Comparison of ENCODE assay signal across 18 cellular contexts in genomic region chrX:148043456-148043855, GRCh38.
A peak's percentile ranks its signal among the peaks of the same experiment; 100 is the strongest.
DNase-seq lines count a peak whose midpoint lies in the region; ATAC-seq, FAIRE-seq and TF ChIP-seq lines count a peak whose summit lies in the region.
"Had no signal": no experiment of that assay in that cellular context is flagged by ENCODE, and none has a peak within 500 bp of the region (broad histone marks: within the 10 kb centered on the region; RNA-seq: fewer than 3 reads in every experiment).

No MANE protein-coding gene starts in this region.

- CTCF ChIA-PET in OCI-LY7 (lab: Charles Lee; ENCODE audit: unreplicated experiment): no interaction called here

- H3K79me2 ChIP-seq in OCI-LY7 (ENCODE audit: insufficient read depth, low read depth, low read length): no peaks in the 10 kb centered on the region

- DNase-seq in stimulated activated CD4-positive, alpha-beta T cell treated with anti-CD3 and anti-CD28 coated beads, Interleukin-1b, Interleukin-23, amount 100 ng/mL, for 48 hours: peak; percentile 2
- DNase-seq in stimulated activated CD4-positive, alpha-beta T cell treated with anti-CD3 and anti-CD28 coated beads, Interleukin-2, amount 100 ng/mL, for 24 hours: no peak
- DNase-seq in RKO (ENCODE audit: low spot score) (peak; percentile 54), fibroblast of mammary gland (ENCODE audit: low read depth) (peak; percentile 73), urothelium cell line (ENCODE audit: low spot score) (peak; percentile 1), OCI-LY7 (ENCODE audit: low spot score) (no peak)
- DNase-seq: caudate nucleus, NCI-H1105, NCI-H2227 treated with DMSO at 0.1 percent for 48 hours, nucleus accumbens had no signal

- TF ChIP-seq CTCF in fibroblast of mammary gland (conservative IDR thresholded peaks at IDR 0.05; ENCODE audit: control insufficient read depth, insufficient read depth, low read depth, low read length): no peak
- no peak for TF ChIP-seq CTCF in OCI-LY7 (conservative IDR thresholded peaks at IDR 0.05; ENCODE audit: low read length)

- POLR2A ChIA-PET in OCI-LY7 (lab: Charles Lee): no interaction called here

- no peaks in the 10 kb centered on the region for H3K36me3 ChIP-seq in OCI-LY7 (ENCODE audit: insufficient read depth, low read length)

- no peaks in the 10 kb centered on the region for H3K4me1 ChIP-seq in OCI-LY7 (ENCODE audit: insufficient read depth, low read length, poor library complexity, severe bottlenecking)

- no peak overlapping the region for H3K4me2 ChIP-seq in OCI-LY7 (ENCODE audit: low read length)

- intact Hi-C loops in OCI-LY7 (cut with micrococcal nuclease; ENCODE audit: unreplicated experiment): loop anchor here (10.0 kb wide), 1 partner anchor 1031 kb away; no protein-coding TSS in a partner anchor

- ATAC-seq in GM18873 (IDR thresholded peaks at IDR 0.05; ENCODE audit: low FRiP score, unreplicated experiment) (no peak), GM21825 (IDR thresholded peaks at IDR 0.05; ENCODE audit: unreplicated experiment) (no peak)
- ATAC-seq: stimulated activated memory B cell treated with anti-CD40 and anti-IgM and Interleukin-4, amounts not matched to agents 10 μg/mL and 1 μg/mL and 100 μg/mL, for 72 hours had no signal

- H3K4me3 ChIP-seq in fibroblast of mammary gland (ENCODE audit: control insufficient read depth, low read depth, low read length): no peak overlapping the region
- H3K4me3 ChIP-seq in OCI-LY7 (ENCODE audit: low read depth, low read length, poor library complexity, severe bottlenecking): no peak overlapping the region
- H3K4me3 ChIP-seq: SK-N-MC had no signal

- no peak overlapping the region for H3K27ac ChIP-seq in OCI-LY7 (ENCODE audit: low read depth, low read length, poor library complexity, severe bottlenecking)
- H3K27ac ChIP-seq: SK-N-MC had no signal

- H4K20me1 ChIP-seq in OCI-LY7 (ENCODE audit: insufficient read depth, low read length): no peaks in the 10 kb centered on the region

- H3K9me2 ChIP-seq in OCI-LY7 (ENCODE audit: insufficient read depth, low read length): no peaks in the 10 kb centered on the region

- H3K9me3 ChIP-seq in OCI-LY7 (ENCODE audit: low read length): no peaks in the 10 kb centered on the region

- no TSS peak for BruUV-seq in OCI-LY7 (replicated peaks; lab: Mats Ljungman, UMichigan)

- H2AFZ ChIP-seq in OCI-LY7 (ENCODE audit: low read length): no peak overlapping the region

- no peak for FAIRE-seq in urothelium cell line (lab: Jason Lieb, UNC)
- FAIRE-seq: D721Med, endometrium, H54, islet of Langerhans had no signal

Comparison
In these comparisons a context has a peak if more than half of its experiments do, and no peak if none do; other contexts are left out.
1. DNase-seq: peak in stimulated activated CD4-positive, alpha-beta T cell treated with anti-CD3 and anti-CD28 coated beads, Interleukin-1b, Interleukin-23, amount 100 ng/mL, for 48 hours (single experiment), RKO (single experiment), fibroblast of mammary gland (single experiment) and urothelium cell line (single experiment); none in stimulated activated CD4-positive, alpha-beta T cell treated with anti-CD3 and anti-CD28 coated beads, Interleukin-2, amount 100 ng/mL, for 24 hours (0 of 2) and OCI-LY7 (single experiment).